In the genomic region with DNA sequence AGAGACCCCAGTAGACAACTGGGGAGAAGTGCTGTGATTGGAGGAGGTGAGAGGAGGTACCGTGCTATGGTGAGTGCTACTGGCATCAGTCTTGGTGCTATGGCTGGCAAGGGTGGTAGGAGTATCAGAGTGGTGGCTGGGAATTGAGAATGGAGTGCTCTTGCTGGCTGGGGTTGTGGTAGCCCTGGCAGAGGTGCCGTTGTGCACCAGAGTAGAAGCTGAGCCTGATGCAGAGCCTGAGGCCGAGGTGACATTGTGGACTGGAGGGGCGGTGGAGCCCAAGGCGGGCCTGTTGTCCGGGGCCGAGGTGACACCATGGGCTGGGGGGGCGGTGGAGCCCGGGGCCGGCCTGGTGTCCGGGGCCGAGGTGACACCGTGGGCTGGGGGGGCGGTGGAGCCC, we compare ENCODE assay signal across 15 cellular contexts. TPM values are rescaled to one million over a fixed set of nuclear protein-coding genes. Genes with fewer than 3 reads are reported as not detected.
DNase-seq lines count a peak whose midpoint lies in the region; ATAC-seq and TF ChIP-seq lines count a peak whose summit lies in the region.
"Had no signal": no experiment of that assay in that cellular context is flagged by ENCODE, and none has a peak within 500 bp of the region (broad histone marks: within the 10 kb centered on the region; RNA-seq: fewer than 3 reads in every experiment).

No MANE protein-coding gene starts in this region.

- ATAC-seq in activated naive CD8-positive, alpha-beta T cell treated with anti-CD3 and anti-CD28 coated beads, Interleukin-2, amount 50 U/mL, for 24 hours = no peak
- no peak for ATAC-seq in naive thymus-derived CD8-positive, alpha-beta T cell
- ATAC-seq: stimulated activated naive CD8-positive, alpha-beta T cell treated with anti-CD3 and anti-CD28 coated beads, Interleukin-15, Interleukin-2, amounts not matched to agents 100 U/mL and 50 U/mL, for 24 hours had no signal

- no peak overlapping the region for H3K4me3 ChIP-seq in A673 (ENCODE audit: low read depth, low read length, poor library complexity, severe bottlenecking)
- no peak overlapping the region for H3K4me3 ChIP-seq in brain microvascular endothelial cell (ENCODE audit: low read depth, low read length)

- no peaks in the 10 kb centered on the region for H3K9me3 ChIP-seq in A673 (ENCODE audit: low read depth, low read length, poor library complexity, severe bottlenecking)

- no peaks in the 10 kb centered on the region for H3K36me3 ChIP-seq in A673 (ENCODE audit: insufficient read depth, low read length, poor library complexity, severe bottlenecking)
- no peaks in the 10 kb centered on the region for H3K36me3 ChIP-seq in brain microvascular endothelial cell (replicated peaks)

- peak overlapping the region; percentile 42 for H3K27ac ChIP-seq in A673 (ENCODE audit: low read depth, low read length, poor library complexity, severe bottlenecking)
- H3K27ac ChIP-seq in brain microvascular endothelial cell = no peak overlapping the region
- H3K27ac ChIP-seq: C4-2B, KMS-11 had no signal

- intact Hi-C loops in A673 (cut with micrococcal nuclease; ENCODE audit: unreplicated experiment) = no loop called here
- intact Hi-C loops in Calu3 (cut with micrococcal nuclease; ENCODE audit: unreplicated experiment) = no loop called here

- H3K27me3 ChIP-seq in A673 (replicated peaks; ENCODE audit: insufficient read depth, low read depth, low read length, poor library complexity) = no peaks in the 10 kb centered on the region
- no peaks in the 10 kb centered on the region for H3K27me3 ChIP-seq in brain microvascular endothelial cell (replicated peaks)

- peaks cover 30% of the 10 kb centered on the region for H3K36me3 Mint-ChIP-seq in Calu3 (ENCODE audit: insufficient read depth, unreplicated experiment)
- peaks cover 2% of the 10 kb centered on the region for H3K36me3 Mint-ChIP-seq in activated naive CD8-positive, alpha-beta T cell treated with anti-CD3 and anti-CD28 coated beads, Interleukin-2, amount 50 U/mL, for 24 hours (ENCODE audit: low read depth)
- peaks cover 0 to 6% (median 0%) of the 10 kb centered on the region in 3 donors for H3K36me3 Mint-ChIP-seq in naive thymus-derived CD8-positive, alpha-beta T cell

- POLR2A ChIA-PET in A673 (lab: Charles Lee; ENCODE audit: low non-redundant PET) = no interaction called here
- POLR2A ChIA-PET in naive thymus-derived CD8-positive, alpha-beta T cell (lab: Charles Lee) = interaction anchor here (0.6 kb wide), 1 partner anchor 819 kb away, joined by 4 read pairs; no protein-coding TSS in a partner anchor

- no TSS peak for BruUV-seq in A673 (replicated peaks; lab: Mats Ljungman, UMichigan)
- BruUV-seq in Calu3 (replicated peaks; lab: Mats Ljungman, UMichigan) = no TSS peak

- TF ChIP-seq CTCF in A673 (conservative IDR thresholded peaks at IDR 0.05; ENCODE audit: low read depth, low read length) = no peak
- no peak for TF ChIP-seq CTCF in Calu3 (IDR thresholded peaks at IDR 0.05; ENCODE audit: unreplicated experiment)
- TF ChIP-seq CTCF in brain microvascular endothelial cell (IDR thresholded peaks at IDR 0.05; ENCODE audit: low read depth, low read length, missing control alignments) = no peak

- peaks cover 4% of the 10 kb centered on the region for H3K4me1 ChIP-seq in A673 (ENCODE audit: insufficient read depth, low read length, poor library complexity, severe bottlenecking)

- CTCF ChIA-PET in A673 (lab: Charles Lee) (no interaction called here), Calu3 (lab: Charles Lee) (interaction anchor here (0.8 kb wide), 1 partner anchor 57 kb away, joined by 4 read pairs; no protein-coding TSS in a partner anchor)

- H3K4me3 Mint-ChIP-seq in Calu3 (ENCODE audit: low read depth, unreplicated experiment) = peak overlapping the region; percentile 3
- peak overlapping the region; percentile 27 for H3K4me3 Mint-ChIP-seq in activated naive CD8-positive, alpha-beta T cell treated with anti-CD3 and anti-CD28 coated beads, Interleukin-2, amount 50 U/mL, for 24 hours
- peak overlapping the region in 5 of 10 donors; percentile 20 to 52 (median 46) for H3K4me3 Mint-ChIP-seq in naive thymus-derived CD8-positive, alpha-beta T cell

- no peaks in the 10 kb centered on the region for H3K9me3 Mint-ChIP-seq in Calu3 (ENCODE audit: low read depth, unreplicated experiment)
- H3K9me3 Mint-ChIP-seq in activated naive CD8-positive, alpha-beta T cell treated with anti-CD3 and anti-CD28 coated beads, Interleukin-2, amount 50 U/mL, for 24 hours = no peaks in the 10 kb centered on the region
- H3K9me3 Mint-ChIP-seq in naive thymus-derived CD8-positive, alpha-beta T cell = no peaks in the 10 kb centered on the region

- peaks cover 40% of the 10 kb centered on the region for H3K4me1 Mint-ChIP-seq in Calu3 (ENCODE audit: low read depth, unreplicated experiment)
- H3K4me1 Mint-ChIP-seq in activated naive CD8-positive, alpha-beta T cell treated with anti-CD3 and anti-CD28 coated beads, Interleukin-2, amount 50 U/mL, for 24 hours = peaks cover 12% of the 10 kb centered on the region
- peaks cover 14 to 19% (median 19%) of the 10 kb centered on the region in 4 donors for H3K4me1 Mint-ChIP-seq in naive thymus-derived CD8-positive, alpha-beta T cell

- H3K27ac Mint-ChIP-seq in Calu3 (ENCODE audit: unreplicated experiment) = peak overlapping the region; percentile 57
- H3K27ac Mint-ChIP-seq in activated naive CD8-positive, alpha-beta T cell treated with anti-CD3 and anti-CD28 coated beads, Interleukin-2, amount 50 U/mL, for 24 hours = peak overlapping the region; percentile 87
- peak overlapping the region; percentile 54 to 94 (median 83) for H3K27ac Mint-ChIP-seq in naive thymus-derived CD8-positive, alpha-beta T cell

- H3K27me3 Mint-ChIP-seq in Calu3 (ENCODE audit: unreplicated experiment) = peaks cover 57% of the 10 kb centered on the region
- no peaks in the 10 kb centered on the region for H3K27me3 Mint-ChIP-seq in activated naive CD8-positive, alpha-beta T cell treated with anti-CD3 and anti-CD28 coated beads, Interleukin-2, amount 50 U/mL, for 24 hours
- H3K27me3 Mint-ChIP-seq in naive thymus-derived CD8-positive, alpha-beta T cell = no peaks in the 10 kb centered on the region

- in situ Hi-C loops in brain microvascular endothelial cell (cut with HindIII; ENCODE audit: low pct_ligation_motif_present, low sequenced_read_pairs) = no loop called here

- DNase-seq in A673 (ENCODE audit: low spot score) (no peak), Calu3 (no peak), brain microvascular endothelial cell (no peak), AML-193 (lab: John Stamatoyannopoulos, UW) (no peak), islet precursor cell (no peak)
- DNase-seq in activated naive CD8-positive, alpha-beta T cell treated with anti-CD3 and anti-CD28 coated beads, Interleukin-2, amount 50 U/mL, for 24 hours = no peak
- DNase-seq in naive thymus-derived CD8-positive, alpha-beta T cell = peak in 1 of 10 donors; percentile 49
- DNase-seq in activated CD8-positive, alpha-beta memory T cell treated with anti-CD3 and anti-CD28 coated beads, Interleukin-2, amount 50 U/mL, for 48 hours = no peak
- DNase-seq: foreskin fibroblast; GDM1; NCI-H1436 treated with DMSO at 0.1 percent for 48 hours; NCI-H510A treated with DMSO at 0.1 percent for 48 hours; stimulated activated naive CD8-positive, alpha-beta T cell treated with anti-CD3 and anti-CD28 coated beads, Interleukin-15, Interleukin-2, amounts not matched to agents 100 U/mL and 50 U/mL, for 24 hours had no signal

RNA-seq across cellular contexts. Expression of gene TRIM46, which starts 14.6 kb away (rescaled TPM):
- total RNA-seq in A673 (2021) (5.1 and 6.2 TPM in 2 replicates), Calu3 (2022) (1.1 and 1.8 TPM in 2 replicates)
- 1 to 10 TPM; 4.0 to 4.1 TPM for total RNA-seq in naive thymus-derived CD8-positive, alpha-beta T cell
- under 1 TPM; 0.40 to 0.92 (median 0.60) TPM for polyA plus RNA-seq in naive thymus-derived CD8-positive, alpha-beta T cell

RNA-seq across cellular contexts. Expression of gene KRTCAP2, which starts 15.2 kb away (rescaled TPM):
- 162 and 179 TPM in 2 replicates for total RNA-seq in A673 (2021)
- total RNA-seq in Calu3 (2022) = 236 TPM in 2 replicates
- 100 to 1,000 TPM; 148 to 152 TPM for total RNA-seq in naive thymus-derived CD8-positive, alpha-beta T cell
- polyA plus RNA-seq in naive thymus-derived CD8-positive, alpha-beta T cell = 100 to 1,000 TPM; 453 to 495 (median 490) TPM

RNA-seq across cellular contexts. Expression of gene THBS3, which starts 19.4 kb away (rescaled TPM):
- total RNA-seq in A673 (2021) (23.2 and 29.7 TPM in 2 replicates), Calu3 (2022) (36.8 and 41.9 TPM in 2 replicates)
- 10 to 100 TPM; 36.8 to 37.9 TPM for total RNA-seq in naive thymus-derived CD8-positive, alpha-beta T cell
- polyA plus RNA-seq in naive thymus-derived CD8-positive, alpha-beta T cell = 1 to 10 TPM; 1.2 to 3.8 (median 3.0) TPM

RNA-seq across cellular contexts. Expression of gene MTX1, which starts 20.2 kb away (rescaled TPM):
- 65.2 and 75.9 TPM in 2 replicates for total RNA-seq in A673 (2021)
- total RNA-seq in Calu3 (2022) = 58.9 and 60.0 TPM in 2 replicates
- 10 to 100 TPM; 26.9 to 27.1 TPM for total RNA-seq in naive thymus-derived CD8-positive, alpha-beta T cell
- 10 to 100 TPM; 45.8 to 50.7 (median 48.5) TPM for polyA plus RNA-seq in naive thymus-derived CD8-positive, alpha-beta T cell

RNA-seq across cellular contexts. Expression of gene DPM3, which starts 47.9 kb away (rescaled TPM):
- total RNA-seq in A673 (2021) = 34.0 and 37.4 TPM in 2 replicates
- 38.7 and 41.1 TPM in 2 replicates for total RNA-seq in Calu3 (2022)
- total RNA-seq in naive thymus-derived CD8-positive, alpha-beta T cell = 10 to 100 TPM; 45.2 to 59.8 TPM
- 100 to 1,000 TPM; 103 to 159 (median 159) TPM for polyA plus RNA-seq in naive thymus-derived CD8-positive, alpha-beta T cell
